In the genomic region with DNA sequence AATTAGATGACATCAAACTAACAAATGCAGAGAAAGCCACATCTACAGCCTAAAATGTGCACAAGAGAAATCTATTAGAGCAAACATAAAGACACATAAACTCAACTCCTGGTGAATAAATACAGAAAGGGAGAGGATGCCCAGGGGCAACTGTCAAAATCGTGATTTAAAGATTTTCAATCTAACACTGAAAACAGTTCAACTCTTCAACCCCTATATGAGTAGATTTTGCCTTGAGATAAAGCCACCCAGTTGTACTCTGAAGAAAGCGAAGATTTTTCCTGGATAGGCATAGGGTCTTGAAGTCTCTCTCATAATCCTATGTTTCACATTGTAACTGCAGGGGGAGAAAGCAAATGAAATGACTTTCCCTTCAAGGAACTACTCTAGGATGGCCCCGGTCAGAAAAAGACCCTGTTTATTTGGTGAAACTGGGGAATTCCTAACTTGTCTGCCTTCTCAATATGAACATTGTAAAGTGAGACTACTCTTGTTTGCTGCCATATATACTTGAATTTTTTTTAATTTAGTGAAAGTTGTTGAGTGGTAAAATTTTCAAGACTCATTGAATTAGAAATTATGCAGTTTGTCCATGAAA, we compare ENCODE assay signal across 22 cellular contexts.
"Had no signal": no experiment of that assay in that cellular context is flagged by ENCODE, and none has a peak within 500 bp of the region (broad histone marks: within the 10 kb centered on the region; RNA-seq: fewer than 3 reads in every experiment).

No MANE protein-coding gene starts in this region.

- FAIRE-seq: islet of Langerhans had no signal

- DNase-seq: dorsolateral prefrontal cortex; effector CD4-positive, alpha-beta T cell; foreskin fibroblast; glutamatergic neuron; heart right ventricle; hippocampal formation; left cardiac atrium; left lung; mesenchymal stem cell; midbrain; naive thymus-derived CD4-positive, alpha-beta T cell; right lobe of liver; small intestine; stimulated activated CD4-positive, alpha-beta T cell treated with anti-CD3 and anti-CD28 coated beads, Interleukin-15, amount 100 ng/mL, for 24 hours; stimulated activated CD4-positive, alpha-beta T cell treated with anti-CD3 and anti-CD28 coated beads, Interleukin-2, amount 100 ng/mL, for 48 hours; stimulated activated naive B cell treated with anti-CD40 and anti-IgM and Interleukin-4, amounts not matched to agents 10 μg/mL and 1 μg/mL and 100 μg/mL, for 72 hours had no signal

- H3K27ac ChIP-seq: dorsolateral prefrontal cortex, heart right ventricle, left lung, neural progenitor cell, parathyroid adenoma, right lobe of liver, thoracic aorta, tibial nerve, vagina had no signal

- H3K36me3 ChIP-seq: heart right ventricle, left lung, neural progenitor cell, right lobe of liver, thoracic aorta, tibial nerve, vagina had no signal

- H3K4me3 ChIP-seq: dorsolateral prefrontal cortex, heart right ventricle, left lung, neural progenitor cell, right lobe of liver, thoracic aorta, tibial nerve, vagina had no signal

- H3K9me3 ChIP-seq: heart right ventricle, left lung, right lobe of liver, thoracic aorta, tibial nerve, vagina had no signal

- ATAC-seq: heart right ventricle; left cardiac atrium; left lung; naive thymus-derived CD4-positive, alpha-beta T cell; right lobe of liver; stimulated activated naive B cell treated with anti-CD40 and anti-IgM and Interleukin-4, amounts not matched to agents 10 μg/mL and 1 μg/mL and 100 μg/mL, for 72 hours had no signal

- H3K4me1 ChIP-seq: heart right ventricle, left lung, neural progenitor cell, parathyroid adenoma, right lobe of liver, tibial nerve, vagina had no signal

- H3K27me3 ChIP-seq: dorsolateral prefrontal cortex, heart right ventricle, left lung, neural progenitor cell, right lobe of liver, tibial nerve, vagina had no signal

- H3K9ac ChIP-seq: neural progenitor cell, parathyroid adenoma had no signal
